10 cellular contexts compared by ENCODE assay signal in the genomic region with DNA sequence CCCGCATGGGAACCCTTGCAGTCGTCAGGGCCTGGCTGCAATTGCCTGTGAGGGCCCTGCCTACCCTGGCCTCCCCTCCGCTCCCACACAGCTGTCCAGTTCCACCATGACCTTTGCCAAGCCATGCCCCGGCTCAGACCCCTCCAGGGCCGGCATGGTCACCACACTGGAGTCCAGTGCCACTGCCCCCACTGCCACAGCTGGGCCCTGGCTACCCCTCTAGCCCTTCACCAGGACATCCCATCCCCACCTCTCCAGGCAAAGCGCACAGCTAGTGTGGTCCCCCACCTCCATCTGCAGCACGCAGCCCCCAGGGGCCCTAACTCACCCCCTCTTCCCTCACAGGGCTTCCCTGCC.
A peak's percentile ranks its signal among the peaks of the same experiment; 100 is the strongest.
DNase-seq lines count a peak whose midpoint lies in the region; ATAC-seq and TF ChIP-seq lines count a peak whose summit lies in the region.
"Had no signal": no experiment of that assay in that cellular context is flagged by ENCODE, and none has a peak within 500 bp of the region (broad histone marks: within the 10 kb centered on the region; RNA-seq: fewer than 3 reads in every experiment).

No MANE protein-coding gene starts in this region.

- RAD21 ChIA-PET in HCT116 (lab: Charles Lee; ENCODE audit: low non-redundant PET in 1 of 2, low total read pairs in 2 of 2, uncharacterized antibody in 2 of 2, unreplicated experiment in 2 of 2) = interaction anchor here (0.6 to 1.3 kb wide), 4 partner anchors 23 to 244 kb away, joined by 3 to 8 read pairs (median 3); no protein-coding TSS in a partner anchor

- WGBS in mammary epithelial cell (ENCODE audit: low coverage, missing lambda C conversion rate) = over 99% methylated on average over 7 of the region's 7 CpGs
- WGBS in mesenchymal stem cell = 100% methylated on average over 4 of the region's 7 CpGs

- DNase-seq in AG20443 (ENCODE audit: low spot score) (peak; percentile 5), HCT116 (ENCODE audit: low read depth, low spot score) (no peak), mammary epithelial cell (no peak), mesenchymal stem cell (no peak), NCI-H748 (lab: John Stamatoyannopoulos, UW; ENCODE audit: unreplicated experiment) (no peak), H7 (no peak), GM10266 (ENCODE audit: extremely low spot score) (no peak), NCI-H510A (lab: John Stamatoyannopoulos, UW) (no peak)
- DNase-seq: aorta, NCI-H1092 had no signal

- no peak overlapping the region for H3K18ac ChIP-seq in mesenchymal stem cell (ENCODE audit: low read depth in 1 of 2, low read length in 2 of 2)

- H3K79me2 ChIP-seq in HCT116 (ENCODE audit: insufficient read depth, low read length) (no peaks in the 10 kb centered on the region), mammary epithelial cell (ENCODE audit: insufficient read depth, low read length) (no peaks in the 10 kb centered on the region)

- H4K20me1 ChIP-seq in HCT116 (ENCODE audit: insufficient read depth) (no peaks in the 10 kb centered on the region), mammary epithelial cell (ENCODE audit: insufficient read depth, low read length) (no peaks in the 10 kb centered on the region)

- TF ChIP-seq RAD21 in HCT116 (IDR thresholded peaks at IDR 0.05; ENCODE audit: low read depth) = no peak

- dilution Hi-C loops in mammary epithelial cell (cut with HindIII; ENCODE audit: low sequenced_read_pairs) = no loop called here

- H3K4me2 ChIP-seq in HCT116 (ENCODE audit: low read length) (peak overlapping the region; percentile 72), mammary epithelial cell (ENCODE audit: insufficient read depth, low read depth, low read length) (peak overlapping the region; percentile 0), mesenchymal stem cell (ENCODE audit: low read length, poor library complexity, severe bottlenecking) (no peak overlapping the region)

- CTCF ChIA-PET in HCT116 (lab: Charles Lee) (interaction anchor here (0.7 to 2.4 kb wide), 9 partner anchors 15 to 545 kb away, joined by 3 to 14 read pairs (median 3); no protein-coding TSS in a partner anchor), mammary epithelial cell (lab: Charles Lee; ENCODE audit: low non-redundant PET) (no interaction called here)

- H3K4me3 ChIP-seq in HCT116 (replicated peaks in 1 of 2; ENCODE audit: low read depth in 1 of 2, low read length in 2 of 2) (peak overlapping the region; percentile 33 to 51), mammary epithelial cell (replicated peaks in 1 of 3; ENCODE audit: insufficient read depth in 1 of 3, low read depth in 2 of 3, low read length in 3 of 3) (no peak overlapping the region), mesenchymal stem cell (ENCODE audit: insufficient read depth in 1 of 2, low read depth in 1 of 2, low read length in 2 of 2) (no peak overlapping the region), H7 (ENCODE audit: insufficient read depth, low read depth, low read length) (no peak overlapping the region)

- no peak for ATAC-seq in HCT116

- no peak overlapping the region for H2BK15ac ChIP-seq in mesenchymal stem cell (ENCODE audit: low read depth, poor library complexity, severe bottlenecking)

- H3K27ac ChIP-seq in HCT116 (ENCODE audit: low read depth, low read length) (peak overlapping the region; percentile 55; the same call in 1 of the 2 replicates), mammary epithelial cell (ENCODE audit: insufficient read depth, low read depth, low read length) (no peak overlapping the region), mesenchymal stem cell (ENCODE audit: low read length, poor library complexity, severe bottlenecking) (no peak overlapping the region)

- no peak overlapping the region for H2BK12ac ChIP-seq in mesenchymal stem cell (ENCODE audit: low read length in 2 of 2)

- POLR2A ChIA-PET in HCT116 (lab: Charles Lee) = interaction anchor here (0.6 kb wide), 1 partner anchor 250 kb away, joined by 3 read pairs; no protein-coding TSS in a partner anchor

- no peaks in the 10 kb centered on the region for H3K36me3 ChIP-seq in HCT116 (ENCODE audit: control insufficient read depth in 1 of 2, insufficient read depth in 2 of 2, low read length in 2 of 2)
- no peaks in the 10 kb centered on the region for H3K36me3 ChIP-seq in mammary epithelial cell (ENCODE audit: insufficient read depth, low read length)
- no peaks in the 10 kb centered on the region for H3K36me3 ChIP-seq in mesenchymal stem cell (ENCODE audit: control insufficient read depth in 1 of 2, insufficient read depth in 2 of 2, low read depth in 1 of 2, low read length in 2 of 2)
- no peaks in the 10 kb centered on the region for H3K36me3 ChIP-seq in H7 (replicated peaks; ENCODE audit: control insufficient read depth, insufficient read depth, low read length)

- H3K4ac ChIP-seq in mesenchymal stem cell (ENCODE audit: low read depth in 1 of 2, low read length in 2 of 2) = no peak overlapping the region

- H3K23ac ChIP-seq in mesenchymal stem cell (ENCODE audit: low read length in 2 of 2) = no peak overlapping the region

- H3K9ac ChIP-seq in HCT116 (ENCODE audit: low read length) (peak overlapping the region; percentile 60), mammary epithelial cell (ENCODE audit: insufficient read depth, low read length) (no peak overlapping the region), mesenchymal stem cell (ENCODE audit: low read length) (no peak overlapping the region)

- H3K79me1 ChIP-seq in mesenchymal stem cell (replicated peaks; ENCODE audit: low read length, poor library complexity, severe bottlenecking) = no peaks in the 10 kb centered on the region

- peak overlapping the region; percentile 86 for H2AFZ ChIP-seq in HCT116 (ENCODE audit: low read depth, low read length, poor library complexity, severe bottlenecking)
- H2AFZ ChIP-seq in mammary epithelial cell (ENCODE audit: low read depth, low read length) = no peak overlapping the region
- no peak overlapping the region for H2AFZ ChIP-seq in mesenchymal stem cell (ENCODE audit: low read depth, low read length)

- H3K14ac ChIP-seq in mesenchymal stem cell (ENCODE audit: low read length in 2 of 2) = no peak overlapping the region

- H3K9me3 ChIP-seq in HCT116 (ENCODE audit: control insufficient read depth in 1 of 2, insufficient read depth in 1 of 2, low read depth in 1 of 2, low read length in 2 of 2) = no peaks in the 10 kb centered on the region
- H3K9me3 ChIP-seq in mammary epithelial cell (replicated peaks; ENCODE audit: insufficient read depth, low read length) = no peaks in the 10 kb centered on the region
- H3K9me3 ChIP-seq in mesenchymal stem cell (ENCODE audit: control insufficient read depth, low read length) = no peaks in the 10 kb centered on the region

- H3K27me3 ChIP-seq in HCT116 (ENCODE audit: insufficient read depth, low read length) = no peaks in the 10 kb centered on the region
- no peaks in the 10 kb centered on the region for H3K27me3 ChIP-seq in mammary epithelial cell (ENCODE audit: insufficient read depth, low read length)
- no peaks in the 10 kb centered on the region for H3K27me3 ChIP-seq in mesenchymal stem cell (ENCODE audit: control insufficient read depth in 1 of 2, insufficient read depth in 1 of 2, low read length in 2 of 2)
- no peaks in the 10 kb centered on the region for H3K27me3 ChIP-seq in H7 (ENCODE audit: control insufficient read depth, insufficient read depth, low read length)

- H2AK5ac ChIP-seq in mesenchymal stem cell (ENCODE audit: low read length, severe bottlenecking) = peak overlapping the region; percentile 41

- H3K9me2 ChIP-seq in HCT116 (ENCODE audit: insufficient read depth) = no peaks in the 10 kb centered on the region

- H3K4me1 ChIP-seq in HCT116 (ENCODE audit: control insufficient read depth in 1 of 2, insufficient read depth in 2 of 2, low read length in 2 of 2) (peaks cover 36 to 47% of the 10 kb centered on the region in 2 experiments), mammary epithelial cell (ENCODE audit: insufficient read depth, low read length) (peaks cover 32% of the 10 kb centered on the region), mesenchymal stem cell (ENCODE audit: control insufficient read depth, insufficient read depth, low read depth, low read length) (peaks cover 43% of the 10 kb centered on the region)

- BruUV-seq in HCT116 (replicated peaks; lab: Mats Ljungman, UMichigan) = TSS peak; percentile 53
- no TSS peak for BruUV-seq in mammary epithelial cell (replicated peaks; lab: Mats Ljungman, UMichigan)

- H2BK5ac ChIP-seq in mesenchymal stem cell (ENCODE audit: low read depth, low read length, poor library complexity, severe bottlenecking) = no peak overlapping the region

- no peak for TF ChIP-seq CTCF in HCT116 (IDR thresholded peaks at IDR 0.05 in 2 of 3, conservative IDR thresholded peaks at IDR 0.05 in 1 of 3; ENCODE audit: borderline replicate concordance in 1 of 3, insufficient read depth in 1 of 3, low read depth in 2 of 3, low read length in 2 of 3)
- no peak for TF ChIP-seq CTCF in mammary epithelial cell (conservative IDR thresholded peaks at IDR 0.05 in 1 of 2, IDR thresholded peaks at IDR 0.05 in 1 of 2; ENCODE audit: extremely low read depth in 1 of 2, insufficient read depth in 1 of 2, low read depth in 1 of 2, low read length in 2 of 2)
- TF ChIP-seq CTCF in GM10266 (IDR thresholded peaks at IDR 0.05; ENCODE audit: control insufficient read depth, insufficient read depth, low read depth, missing control alignments) = no peak

- TF ChIP-seq POLR2A in HCT116 (IDR thresholded peaks at IDR 0.05; ENCODE audit: borderline replicate concordance, extremely low read depth, insufficient read depth, insufficient read length) = no peak

- H2BK120ac ChIP-seq in mesenchymal stem cell (ENCODE audit: low read depth, low read length) = no peak overlapping the region

- no peak overlapping the region for H4K91ac ChIP-seq in mesenchymal stem cell (ENCODE audit: low read length)

- in situ Hi-C loops in mammary epithelial cell (cut with MboI; ENCODE audit: low sequenced_read_pairs in 2 of 2) = no loop called here

- intact Hi-C loops in HCT116 (cut with micrococcal nuclease) (loop anchor here (1.0 to 10.0 kb wide), 5 partner anchors 157 to 424 kb away; no protein-coding TSS in a partner anchor), mammary epithelial cell (cut with micrococcal nuclease) (loop anchor here (1.0 to 10.0 kb wide), 5 partner anchors 24 to 394 kb away; no protein-coding TSS in a partner anchor)

- no peak overlapping the region for H4K8ac ChIP-seq in mesenchymal stem cell (ENCODE audit: low read length)

TF ChIP-seq in HCT116, 20 proteins besides CTCF, POLR2A, EP300 and RAD21 (continues in another document):
- TF ChIP-seq JUND (IDR thresholded peaks at IDR 0.05) (no peak), TCF7L2 (IDR thresholded peaks at IDR 0.05; ENCODE audit: borderline replicate concordance, extremely low read depth, insufficient read depth, insufficient read length) (no peak), POLR2AphosphoS5 (IDR thresholded peaks at IDR 0.05; ENCODE audit: low read depth, low read length) (no peak), CBX3 (IDR thresholded peaks at IDR 0.05; ENCODE audit: low read depth) (no peak), SP1 (IDR thresholded peaks at IDR 0.05; ENCODE audit: low read depth) (no peak), MAX (IDR thresholded peaks at IDR 0.05) (no peak), CEBPB (IDR thresholded peaks at IDR 0.05; ENCODE audit: low read depth) (no peak)

Comparison
In these comparisons a context has a peak if more than half of its experiments do, and no peak if none do; other contexts are left out.
1. H3K4me3 ChIP-seq: peak in HCT116 (2 of 2); none in mammary epithelial cell (0 of 3), mesenchymal stem cell (0 of 2) and H7 (single experiment).